In the genomic region with DNA sequence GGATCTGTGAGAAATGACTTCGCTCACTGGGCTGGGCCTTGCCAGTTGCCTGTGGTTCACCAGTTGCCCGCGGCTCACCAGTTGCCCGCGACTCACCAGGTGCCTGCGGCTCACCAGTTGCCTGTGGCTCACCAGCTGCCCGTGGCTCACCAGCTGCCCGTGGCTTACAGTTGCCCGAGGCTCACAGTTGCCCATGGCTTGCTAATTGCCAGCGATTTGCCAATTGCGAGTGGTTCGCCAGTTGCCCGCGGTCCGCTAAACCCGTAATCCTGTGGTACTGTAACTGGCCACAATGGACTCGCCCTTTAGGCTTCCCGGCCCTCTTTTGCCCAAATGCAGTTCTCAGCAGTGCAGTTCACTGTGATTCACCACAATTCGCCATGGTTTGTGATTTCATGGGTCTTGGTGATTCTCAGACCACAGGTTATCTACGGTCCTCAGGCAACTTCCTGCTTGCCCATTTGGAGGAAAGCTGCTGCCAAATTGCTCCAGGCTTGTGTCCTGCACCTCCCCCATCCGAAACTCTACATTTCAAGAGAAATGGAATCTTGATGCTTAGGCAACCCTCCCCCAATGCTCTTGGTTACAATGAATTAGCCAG, we compare ENCODE assay signal across 29 cellular contexts. TPM values are rescaled to one million over a fixed set of nuclear protein-coding genes. Genes with fewer than 3 reads are reported as not detected.
A peak's percentile ranks its signal among the peaks of the same experiment; 100 is the strongest.
DNase-seq lines count a peak whose midpoint lies in the region; ATAC-seq, FAIRE-seq and TF ChIP-seq lines count a peak whose summit lies in the region.
"Had no signal": no experiment of that assay in that cellular context is flagged by ENCODE, and none has a peak within 500 bp of the region (broad histone marks: within the 10 kb centered on the region; RNA-seq: fewer than 3 reads in every experiment).

No MANE protein-coding gene starts in this region.

- no peaks in the 10 kb centered on the region for H3K4me1 ChIP-seq in lower lobe of right lung
- H3K4me1 ChIP-seq: A549 had no signal

- H3K4me3 ChIP-seq in epithelial cell of esophagus (ENCODE audit: low read length): no peak overlapping the region
- H3K4me3 ChIP-seq in lower lobe of right lung: no peak overlapping the region
- H3K4me3 ChIP-seq: A549, hepatocyte had no signal

- intact Hi-C loops in natural killer cell (cut with micrococcal nuclease) (no loop called here), lower lobe of right lung (cut with DNase I) (no loop called here)

- no peak overlapping the region for H3K27ac ChIP-seq in lower lobe of right lung
- H3K27ac ChIP-seq: A549, hepatocyte, neutrophil had no signal

- no peaks in the 10 kb centered on the region for H3K27me3 ChIP-seq in lower lobe of right lung (ENCODE audit: low read depth)
- H3K27me3 ChIP-seq: hepatocyte had no signal

- peaks cover 4% of the 10 kb centered on the region for H3K36me3 Mint-ChIP-seq in natural killer cell treated with Interleukin-12 subunit alpha and Interleukin-12 subunit beta and Interleukin-15 and Interleukin-18, amount 100 ng/mL, for 72 hours
- H3K36me3 Mint-ChIP-seq in natural killer cell: no peaks in the 10 kb centered on the region
- H3K36me3 Mint-ChIP-seq: activated CD8-positive, alpha-beta memory T cell treated with anti-CD3 and anti-CD28 coated beads, Interleukin-2, amount 10 ng/mL, durations not matched to agents 7 days and 5 days; CD4-positive, CD25-positive, alpha-beta regulatory T cell had no signal

- peak; percentile 54 for DNase-seq in natural killer cell treated with Interleukin-12 subunit alpha and Interleukin-12 subunit beta and Interleukin-15 and Interleukin-18, amount 100 ng/mL, for 72 hours (ENCODE audit: low spot score)
- no peak for DNase-seq in natural killer cell
- peak; percentile 32 for DNase-seq in RCC 7860 (ENCODE audit: low spot score)
- peak; percentile 14 for DNase-seq in epithelial cell of esophagus (ENCODE audit: low read depth)
- no peak for DNase-seq in lower lobe of right lung
- DNase-seq in NCI-H2227 (lab: John Stamatoyannopoulos, UW; ENCODE audit: unreplicated experiment): no peak
- DNase-seq: activated CD4-positive, alpha-beta T cell treated with anti-CD3 and anti-CD28 coated beads for 36 hours; activated CD8-positive, alpha-beta memory T cell treated with anti-CD3 and anti-CD28 coated beads, Interleukin-2, amount 10 ng/mL, durations not matched to agents 7 days and 5 days; activated effector memory CD4-positive, alpha-beta T cell treated with Interleukin-2 at 50 U/mL for 16 hours; amygdala; CD4-positive, CD25-positive, alpha-beta regulatory T cell; cerebellar nuclear complex; DMS79; effector CD8-positive, alpha-beta T cell; GOT3; midbrain; NCI-H345; NK-92 treated with Interleukin-12 subunit alpha and Interleukin-12 subunit beta, amount 100 ng/mL, for 24 hours; SHP77; T-helper 2 cell had no signal

- H3K27me3 Mint-ChIP-seq in natural killer cell treated with Interleukin-12 subunit alpha and Interleukin-12 subunit beta and Interleukin-15 and Interleukin-18, amount 100 ng/mL, for 72 hours: peaks cover 0 to 8% of the 10 kb centered on the region in 2 donors
- H3K27me3 Mint-ChIP-seq in natural killer cell (ENCODE audit: low read depth in 2 of 2): peaks cover 3 to 9% of the 10 kb centered on the region in 2 donors

- H3K27ac Mint-ChIP-seq in natural killer cell treated with Interleukin-12 subunit alpha and Interleukin-12 subunit beta and Interleukin-15 and Interleukin-18, amount 100 ng/mL, for 72 hours: no peak overlapping the region
- no peak overlapping the region for H3K27ac Mint-ChIP-seq in natural killer cell
- H3K27ac Mint-ChIP-seq: activated CD4-positive, alpha-beta T cell treated with anti-CD3 and anti-CD28 coated beads for 36 hours; activated CD8-positive, alpha-beta memory T cell treated with anti-CD3 and anti-CD28 coated beads, Interleukin-2, amount 10 ng/mL, durations not matched to agents 7 days and 5 days; CD4-positive, CD25-positive, alpha-beta regulatory T cell; stimulated activated naive CD8-positive, alpha-beta T cell treated with anti-CD3 and anti-CD28 coated beads, Interleukin-15, Interleukin-2, amounts not matched to agents 100 ng/mL and 50 ng/mL, for 24 hours; type B pancreatic cell had no signal

- H3K4me1 Mint-ChIP-seq in natural killer cell treated with Interleukin-12 subunit alpha and Interleukin-12 subunit beta and Interleukin-15 and Interleukin-18, amount 100 ng/mL, for 72 hours (ENCODE audit: low read depth in 2 of 2): no peaks in the 10 kb centered on the region
- no peaks in the 10 kb centered on the region for H3K4me1 Mint-ChIP-seq in natural killer cell
- H3K4me1 Mint-ChIP-seq: activated CD4-positive, alpha-beta T cell treated with anti-CD3 and anti-CD28 coated beads for 36 hours; activated CD8-positive, alpha-beta memory T cell treated with anti-CD3 and anti-CD28 coated beads, Interleukin-2, amount 10 ng/mL, durations not matched to agents 7 days and 5 days had no signal

- H3K4me3 Mint-ChIP-seq in natural killer cell treated with Interleukin-12 subunit alpha and Interleukin-12 subunit beta and Interleukin-15 and Interleukin-18, amount 100 ng/mL, for 72 hours: no peak overlapping the region
- H3K4me3 Mint-ChIP-seq in natural killer cell: no peak overlapping the region
- H3K4me3 Mint-ChIP-seq: activated CD4-positive, alpha-beta T cell treated with anti-CD3 and anti-CD28 coated beads for 36 hours; activated CD8-positive, alpha-beta memory T cell treated with anti-CD3 and anti-CD28 coated beads, Interleukin-2, amount 10 ng/mL, durations not matched to agents 7 days and 5 days; CD4-positive, CD25-positive, alpha-beta regulatory T cell; stimulated activated naive CD8-positive, alpha-beta T cell treated with anti-CD3 and anti-CD28 coated beads, Interleukin-15, Interleukin-2, amounts not matched to agents 100 ng/mL and 50 ng/mL, for 24 hours; type B pancreatic cell had no signal

- no peaks in the 10 kb centered on the region for H3K9me3 Mint-ChIP-seq in natural killer cell treated with Interleukin-12 subunit alpha and Interleukin-12 subunit beta and Interleukin-15 and Interleukin-18, amount 100 ng/mL, for 72 hours
- no peaks in the 10 kb centered on the region for H3K9me3 Mint-ChIP-seq in natural killer cell

- no peak for ATAC-seq in natural killer cell treated with Interleukin-12 subunit alpha and Interleukin-12 subunit beta and Interleukin-15 and Interleukin-18, amount 100 ng/mL, for 72 hours
- no peak for ATAC-seq in natural killer cell
- no peak for ATAC-seq in GM21423 (IDR thresholded peaks at IDR 0.05; ENCODE audit: unreplicated experiment)
- no peak for ATAC-seq in lower lobe of right lung
- ATAC-seq in esophagus mucosa: no peak
- ATAC-seq: A549; activated CD4-positive, alpha-beta T cell treated with anti-CD3 and anti-CD28 coated beads for 36 hours; activated CD8-positive, alpha-beta memory T cell treated with anti-CD3 and anti-CD28 coated beads, Interleukin-2, amount 10 ng/mL, durations not matched to agents 7 days and 5 days; right cardiac atrium had no signal

- H3K9me3 ChIP-seq in lower lobe of right lung: peaks cover 19% of the 10 kb centered on the region

- TF ChIP-seq CTCF in natural killer cell (IDR thresholded peaks at IDR 0.05) (no peak), epithelial cell of esophagus (IDR thresholded peaks at IDR 0.05; ENCODE audit: insufficient read depth, low read depth, low read length, missing control alignments) (no peak), lower lobe of right lung (IDR thresholded peaks at IDR 0.05) (no peak)

- FAIRE-seq in RCC 7860 (lab: Jason Lieb, UNC): no peak
- FAIRE-seq: A549, keratinocyte had no signal

- no peaks in the 10 kb centered on the region for H3K36me3 ChIP-seq in lower lobe of right lung
- H3K36me3 ChIP-seq: neutrophil had no signal

RNA-seq across cellular contexts. Expression of a gene that starts 15.0 kb away (rescaled TPM):
- total RNA-seq in natural killer cell treated with Interleukin-12 subunit alpha and Interleukin-12 subunit beta and Interleukin-15 and Interleukin-18, amount 100 ng/mL, for 72 hours: not detected
- total RNA-seq in natural killer cell (1 to 10 TPM; 1.0 to 6.6 (median 1.9) TPM), lower lobe of right lung (16.6 TPM), esophagus mucosa (7.4 TPM)
- total RNA-seq: activated CD4-positive, alpha-beta T cell treated with anti-CD3 and anti-CD28 coated beads for 36 hours; activated CD8-positive, alpha-beta memory T cell treated with anti-CD3 and anti-CD28 coated beads, Interleukin-2, amount 10 ng/mL, durations not matched to agents 7 days and 5 days; hepatocyte had no signal

Comparison
In these comparisons a context has a peak if more than half of its experiments do, and no peak if none do; other contexts are left out.
1. DNase-seq: peak in natural killer cell treated with Interleukin-12 subunit alpha and Interleukin-12 subunit beta and Interleukin-15 and Interleukin-18, amount 100 ng/mL, for 72 hours (single experiment), RCC 7860 (single experiment) and epithelial cell of esophagus (single experiment); none in natural killer cell (single experiment), lower lobe of right lung (single experiment) and NCI-H2227 (single experiment).